Comparison of ENCODE assay signal across 8 cellular contexts in the genomic region with DNA sequence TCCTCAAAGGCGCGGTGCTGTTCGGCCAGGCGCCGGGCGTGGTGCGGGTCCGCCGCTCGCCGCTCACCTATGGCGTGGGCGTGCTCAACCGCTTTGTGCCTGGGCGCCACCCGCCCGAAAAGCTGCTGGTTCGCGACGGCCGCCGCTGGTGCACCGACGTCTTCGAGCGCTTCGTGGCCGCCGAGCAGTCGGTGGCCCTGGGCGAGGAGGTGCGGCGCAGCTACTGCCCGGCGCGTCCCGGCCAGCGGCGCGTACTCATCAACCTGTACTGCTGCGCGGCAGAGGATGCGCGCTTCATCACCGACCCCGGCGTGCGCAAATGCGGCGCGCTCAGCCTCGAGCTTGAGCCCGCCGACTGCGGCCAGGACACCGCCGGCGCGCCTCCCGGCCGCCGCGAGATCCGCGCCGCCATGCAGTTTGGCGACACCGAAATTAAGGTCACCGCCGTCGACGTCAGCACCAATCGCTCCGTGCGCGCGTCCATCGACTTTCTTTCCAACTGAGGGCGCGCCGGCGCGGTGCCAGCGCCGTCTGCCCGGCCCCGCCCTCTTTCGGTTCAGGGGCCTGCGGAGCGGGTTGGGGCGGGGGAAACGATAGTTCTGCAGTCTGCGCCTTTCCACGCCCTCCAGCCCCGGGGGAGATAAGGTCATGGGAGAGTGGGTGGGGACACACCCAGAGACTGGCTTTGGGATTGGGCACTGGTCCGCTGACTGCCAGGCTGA. TPM values are rescaled to one million over a fixed set of nuclear protein-coding genes. Genes with fewer than 3 reads are reported as not detected.
A peak's percentile ranks its signal among the peaks of the same experiment; 100 is the strongest.
DNase-seq lines count a peak whose midpoint lies in the region; ATAC-seq and TF ChIP-seq lines count a peak whose summit lies in the region.

No MANE protein-coding gene starts in this region.

- H3K27me3 ChIP-seq in HUES6 (ENCODE audit: control insufficient read depth, insufficient read depth, low read length) (peaks cover 61% of the 10 kb centered on the region), thymus (ENCODE audit: control insufficient read depth, insufficient read depth) (peaks cover 9% of the 10 kb centered on the region)

- H3K27ac Mint-ChIP-seq in activated CD4-positive, alpha-beta T cell treated with anti-CD3 and anti-CD28 coated beads, Interleukin-2, amount 10 ng/mL, durations not matched to agents 7 days and 5 days, result peak overlapping the region; percentile 44
- no peak overlapping the region for H3K27ac Mint-ChIP-seq in endothelial cell (ENCODE audit: unreplicated experiment)
- peak overlapping the region in 3 of 10 donors; percentile 52 to 84 (median 83) for H3K27ac Mint-ChIP-seq in naive thymus-derived CD8-positive, alpha-beta T cell

- peak overlapping the region; percentile 67 for H3K4me3 ChIP-seq in HUES6 (ENCODE audit: low read depth, low read length)
- peak overlapping the region; percentile 41 for H3K4me3 ChIP-seq in thymus (ENCODE audit: low read length)

- no peaks in the 10 kb centered on the region for H3K9me3 ChIP-seq in HUES6 (ENCODE audit: control insufficient read depth, insufficient read depth, low read depth, low read length)
- no peaks in the 10 kb centered on the region for H3K9me3 ChIP-seq in thymus (ENCODE audit: control insufficient read depth)

- POLR2A ChIA-PET in activated CD4-positive, alpha-beta T cell treated with anti-CD3 and anti-CD28 coated beads, Interleukin-2, amount 10 ng/mL, durations not matched to agents 7 days and 5 days (lab: Charles Lee), result interaction anchor here (0.6 kb wide), 1 partner anchor 15 kb away, joined by 3 read pairs; the partner anchor contains the start of gene ADISSP
- POLR2A ChIA-PET in naive thymus-derived CD8-positive, alpha-beta T cell (lab: Charles Lee), result interaction anchor here (1.0 to 2.8 kb wide), 3 partner anchors 16 to 69 kb away, joined by 3 to 12 read pairs (median 7); partner anchors contain the start of genes ADISSP and AP5S1

- CTCF ChIA-PET in activated CD4-positive, alpha-beta T cell treated with anti-CD3 and anti-CD28 coated beads, Interleukin-2, amount 10 ng/mL, durations not matched to agents 7 days and 5 days (lab: Charles Lee), result interaction anchor here (0.9 to 7.0 kb wide), 8 partner anchors 12 to 341 kb away, joined by 3 to 28 read pairs (median 3); partner anchors contain the start of gene ADISSP

- H3K36me3 ChIP-seq in HUES6 (ENCODE audit: control insufficient read depth, insufficient read depth, low read length) (peaks cover 19% of the 10 kb centered on the region), thymus (ENCODE audit: control insufficient read depth, insufficient read depth) (no peaks in the 10 kb centered on the region)

- peak overlapping the region; percentile 63 for H3K4me3 Mint-ChIP-seq in activated CD4-positive, alpha-beta T cell treated with anti-CD3 and anti-CD28 coated beads, Interleukin-2, amount 10 ng/mL, durations not matched to agents 7 days and 5 days
- peak overlapping the region; percentile 79 for H3K4me3 Mint-ChIP-seq in endothelial cell (ENCODE audit: unreplicated experiment)
- peak overlapping the region; percentile 46 to 81 (median 70) for H3K4me3 Mint-ChIP-seq in naive thymus-derived CD8-positive, alpha-beta T cell

- no peak overlapping the region for H3K27ac ChIP-seq in HUES6 (ENCODE audit: low read depth, low read length)
- no peak overlapping the region for H3K27ac ChIP-seq in thymus (ENCODE audit: low read depth)

- H3K27me3 Mint-ChIP-seq in activated CD4-positive, alpha-beta T cell treated with anti-CD3 and anti-CD28 coated beads, Interleukin-2, amount 10 ng/mL, durations not matched to agents 7 days and 5 days, result no peaks in the 10 kb centered on the region
- H3K27me3 Mint-ChIP-seq in endothelial cell (ENCODE audit: unreplicated experiment), result peaks cover 20% of the 10 kb centered on the region
- H3K27me3 Mint-ChIP-seq in naive thymus-derived CD8-positive, alpha-beta T cell, result peaks cover 0 to 9% (median 0%) of the 10 kb centered on the region in 5 donors

- no peaks in the 10 kb centered on the region for H3K36me3 Mint-ChIP-seq in activated CD4-positive, alpha-beta T cell treated with anti-CD3 and anti-CD28 coated beads, Interleukin-2, amount 10 ng/mL, durations not matched to agents 7 days and 5 days (ENCODE audit: low read depth)
- H3K36me3 Mint-ChIP-seq in endothelial cell (ENCODE audit: low read depth, unreplicated experiment), result peaks cover 12% of the 10 kb centered on the region
- H3K36me3 Mint-ChIP-seq in naive thymus-derived CD8-positive, alpha-beta T cell, result peaks cover 0 to 3% (median 0%) of the 10 kb centered on the region in 3 donors

- H3K4me1 Mint-ChIP-seq in activated CD4-positive, alpha-beta T cell treated with anti-CD3 and anti-CD28 coated beads, Interleukin-2, amount 10 ng/mL, durations not matched to agents 7 days and 5 days, result peaks cover 14% of the 10 kb centered on the region
- H3K4me1 Mint-ChIP-seq in endothelial cell (ENCODE audit: unreplicated experiment), result peaks cover 3% of the 10 kb centered on the region
- peaks cover 5 to 15% (median 14%) of the 10 kb centered on the region in 4 donors for H3K4me1 Mint-ChIP-seq in naive thymus-derived CD8-positive, alpha-beta T cell

- peak overlapping the region; percentile 37 for H3K9ac ChIP-seq in HUES6 (ENCODE audit: low read length)

- 50% methylated on average over 96 of the region's 96 CpGs for WGBS in thymus

- peaks cover 16% of the 10 kb centered on the region for H3K4me1 ChIP-seq in HUES6 (ENCODE audit: control insufficient read depth, insufficient read depth, low read length)
- H3K4me1 ChIP-seq in thymus (ENCODE audit: control insufficient read depth, insufficient read depth, low read length), result peaks cover 3% of the 10 kb centered on the region

- DNase-seq in activated CD4-positive, alpha-beta T cell treated with anti-CD3 and anti-CD28 coated beads, Interleukin-2, amount 10 ng/mL, durations not matched to agents 7 days and 5 days, result peak; percentile 71
- DNase-seq in endothelial cell (ENCODE audit: low spot score) (no peak), glomerular visceral epithelial cell (ENCODE audit: extremely low spot score) (no peak)
- DNase-seq in naive thymus-derived CD8-positive, alpha-beta T cell, result peak in 9 of 10 donors; percentile 24 to 76 (median 47)

- peak; percentile 58 to 79 for ATAC-seq in naive thymus-derived CD8-positive, alpha-beta T cell
- no peak for ATAC-seq in HG03097 (IDR thresholded peaks at IDR 0.05; ENCODE audit: low FRiP score, unreplicated experiment)
- no peak for ATAC-seq in HG03520 (IDR thresholded peaks at IDR 0.05; ENCODE audit: unreplicated experiment)

- H3K9me3 Mint-ChIP-seq in activated CD4-positive, alpha-beta T cell treated with anti-CD3 and anti-CD28 coated beads, Interleukin-2, amount 10 ng/mL, durations not matched to agents 7 days and 5 days, result no peaks in the 10 kb centered on the region
- no peaks in the 10 kb centered on the region for H3K9me3 Mint-ChIP-seq in endothelial cell (ENCODE audit: unreplicated experiment)
- no peaks in the 10 kb centered on the region for H3K9me3 Mint-ChIP-seq in naive thymus-derived CD8-positive, alpha-beta T cell

- no peak for TF ChIP-seq CTCF in endothelial cell (IDR thresholded peaks at IDR 0.05; ENCODE audit: unreplicated experiment)

RNA-seq across cellular contexts. Expression of gene ADISSP, which starts 15.7 kb away (rescaled TPM):
- 10 to 100 TPM; 27.8 to 27.9 TPM for total RNA-seq in activated CD4-positive, alpha-beta T cell treated with anti-CD3 and anti-CD28 coated beads, Interleukin-2, amount 10 ng/mL, durations not matched to agents 7 days and 5 days
- total RNA-seq in endothelial cell (ENCODE audit: unreplicated experiment), result 18.0 TPM
- 10 to 100 TPM; 19.5 to 19.6 TPM for total RNA-seq in naive thymus-derived CD8-positive, alpha-beta T cell
- 10 to 100 TPM; 17.6 to 32.4 (median 22.2) TPM for polyA plus RNA-seq in naive thymus-derived CD8-positive, alpha-beta T cell
- 21.4 TPM for polyA plus RNA-seq in thymus

RNA-seq across cellular contexts. Expression of gene HSPA12B, which starts 19.3 kb away (rescaled TPM):
- total RNA-seq in activated CD4-positive, alpha-beta T cell treated with anti-CD3 and anti-CD28 coated beads, Interleukin-2, amount 10 ng/mL, durations not matched to agents 7 days and 5 days, result not detected
- 12.7 TPM for total RNA-seq in endothelial cell (ENCODE audit: unreplicated experiment)
- total RNA-seq in naive thymus-derived CD8-positive, alpha-beta T cell, result not detected
- polyA plus RNA-seq in naive thymus-derived CD8-positive, alpha-beta T cell, result under 1 TPM in 2 of 3 donors, not detected in 1; 0.05 to 0.07 TPM
- 2.3 TPM for polyA plus RNA-seq in thymus

RNA-seq across cellular contexts. Expression of gene SPEF1, which starts 29.4 kb away (rescaled TPM):
- under 1 TPM; 0.17 to 0.21 TPM for total RNA-seq in activated CD4-positive, alpha-beta T cell treated with anti-CD3 and anti-CD28 coated beads, Interleukin-2, amount 10 ng/mL, durations not matched to agents 7 days and 5 days
- 0.23 TPM for total RNA-seq in endothelial cell (ENCODE audit: unreplicated experiment)
- under 1 TPM in 1 of 2 experiments, not detected in 1; 0.33 TPM for total RNA-seq in naive thymus-derived CD8-positive, alpha-beta T cell
- not detected for polyA plus RNA-seq in naive thymus-derived CD8-positive, alpha-beta T cell
- 0.16 TPM for polyA plus RNA-seq in thymus

RNA-seq across cellular contexts. Expression of gene CENPB, which starts 34.7 kb away (rescaled TPM):
- 10 to 100 TPM; 77.8 to 85.6 TPM for total RNA-seq in activated CD4-positive, alpha-beta T cell treated with anti-CD3 and anti-CD28 coated beads, Interleukin-2, amount 10 ng/mL, durations not matched to agents 7 days and 5 days
- total RNA-seq in endothelial cell (ENCODE audit: unreplicated experiment), result 57.9 TPM
- 10 to 100 TPM; 45.8 to 48.6 TPM for total RNA-seq in naive thymus-derived CD8-positive, alpha-beta T cell
- polyA plus RNA-seq in naive thymus-derived CD8-positive, alpha-beta T cell, result 1 to 10 TPM; 1.0 to 1.7 (median 1.4) TPM
- 36.2 TPM for polyA plus RNA-seq in thymus

RNA-seq across cellular contexts. Expression of gene SIGLEC1, which starts 39.4 kb away (rescaled TPM):
- not detected for total RNA-seq in activated CD4-positive, alpha-beta T cell treated with anti-CD3 and anti-CD28 coated beads, Interleukin-2, amount 10 ng/mL, durations not matched to agents 7 days and 5 days
- total RNA-seq in endothelial cell (ENCODE audit: unreplicated experiment), result not detected
- total RNA-seq in naive thymus-derived CD8-positive, alpha-beta T cell, result under 1 TPM; 0.22 to 0.62 TPM
- polyA plus RNA-seq in naive thymus-derived CD8-positive, alpha-beta T cell, result not detected
- polyA plus RNA-seq in thymus, result 21.9 TPM

Comparison
In these comparisons a context has a peak if more than half of its experiments do, and no peak if none do; other contexts are left out.
1. DNase-seq: peak in activated CD4-positive, alpha-beta T cell treated with anti-CD3 and anti-CD28 coated beads, Interleukin-2, amount 10 ng/mL, durations not matched to agents 7 days and 5 days (single experiment) and naive thymus-derived CD8-positive, alpha-beta T cell (9 of 10); none in endothelial cell (single experiment) and glomerular visceral epithelial cell (single experiment).
2. ATAC-seq: peak in naive thymus-derived CD8-positive, alpha-beta T cell (2 of 2); none in HG03097 (single experiment) and HG03520 (single experiment).
3. RNA of gene HSPA12B, which starts 19.3 kb away (total RNA-seq): 12.7 TPM in endothelial cell (single experiment); not detected in activated CD4-positive, alpha-beta T cell treated with anti-CD3 and anti-CD28 coated beads, Interleukin-2, amount 10 ng/mL, durations not matched to agents 7 days and 5 days and not detected in naive thymus-derived CD8-positive, alpha-beta T cell; every median in the first group is over 10 times any median in the second.
4. Peak in every context shown above with its lines, with median percentiles within 50 percentile points of each other: H3K4me3 Mint-ChIP-seq.